Comparison of ENCODE assay signal across 15 cellular contexts in genomic region chr4:148015058-148015457, GRCh38.
A peak's percentile ranks its signal among the peaks of the same experiment; 100 is the strongest.
DNase-seq lines count a peak whose midpoint lies in the region; FAIRE-seq and TF ChIP-seq lines count a peak whose summit lies in the region.
"Had no signal": no experiment of that assay in that cellular context is flagged by ENCODE, and none has a peak within 500 bp of the region (broad histone marks: within the 10 kb centered on the region; RNA-seq: fewer than 3 reads in every experiment).

No MANE protein-coding gene starts in this region.

- in situ Hi-C loops in mammary epithelial cell (cut with MboI; ENCODE audit: low sequenced_read_pairs in 2 of 2), result no loop called here

- H3K4me3 ChIP-seq in endothelial cell of umbilical vein (replicated peaks in 1 of 3; ENCODE audit: insufficient read depth in 1 of 3, low read depth in 1 of 3, low read length in 3 of 3), result no peak overlapping the region
- no peak overlapping the region for H3K4me3 ChIP-seq in mammary epithelial cell (replicated peaks in 1 of 3; ENCODE audit: insufficient read depth in 1 of 3, low read depth in 2 of 3, low read length in 3 of 3)

- H3K9ac ChIP-seq in endothelial cell of umbilical vein (replicated peaks; ENCODE audit: extremely low read depth, insufficient read depth, low read length) (no peak overlapping the region), mammary epithelial cell (ENCODE audit: insufficient read depth, low read length) (no peak overlapping the region)
- H3K9ac ChIP-seq: KMS-11 had no signal

- POLR2A ChIA-PET in endothelial cell of umbilical vein (lab: Charles Lee), result no interaction called here

- DNase-seq in SIG-M5 treated with dmso at 0.1 percent for 504 hours (lab: John Stamatoyannopoulos, UW; ENCODE audit: unreplicated experiment) (peak; percentile 66), SIG-M5 (lab: John Stamatoyannopoulos, UW) (no peak), MV-4-11 (lab: John Stamatoyannopoulos, UW) (peak; percentile 82), endothelial cell of umbilical vein (ENCODE audit: low read depth, low spot score) (peak; percentile 26), renal cortical epithelial cell (ENCODE audit: low read depth) (peak; percentile 66), HK-2 (ENCODE audit: unreplicated experiment) (no peak), mammary epithelial cell (no peak), NAMALWA (ENCODE audit: low spot score) (no peak)
- DNase-seq: 8988T; activated CD4-positive, alpha-beta T cell treated with anti-CD3 and anti-CD28 coated beads, Interleukin-2, amount 10 ng/mL, durations not matched to agents 24 days and 14 days; effector CD4-positive, alpha-beta T cell; foreskin melanocyte; left cardiac atrium; NCI-H2107 had no signal

- H3K4me1 ChIP-seq in endothelial cell of umbilical vein (ENCODE audit: control insufficient read depth, extremely low read depth, insufficient read depth, low read length), result peaks cover 14% of the 10 kb centered on the region
- H3K4me1 ChIP-seq in mammary epithelial cell (ENCODE audit: insufficient read depth, low read length), result no peaks in the 10 kb centered on the region

- no peak overlapping the region for H2AFZ ChIP-seq in endothelial cell of umbilical vein (ENCODE audit: low read depth, low read length)
- H2AFZ ChIP-seq in mammary epithelial cell (ENCODE audit: low read depth, low read length), result no peak overlapping the region

- BruUV-seq in endothelial cell of umbilical vein (replicated peaks; lab: Mats Ljungman, UMichigan), result no TSS peak
- BruUV-seq in mammary epithelial cell (replicated peaks; lab: Mats Ljungman, UMichigan), result no TSS peak

- no peak for TF ChIP-seq POLR2A in endothelial cell of umbilical vein (IDR thresholded peaks at IDR 0.05; ENCODE audit: low read depth, low read length)

- no peaks in the 10 kb centered on the region for H3K27me3 ChIP-seq in endothelial cell of umbilical vein (ENCODE audit: control insufficient read depth in 2 of 2, insufficient read depth in 2 of 2, low read length in 2 of 2)
- no peaks in the 10 kb centered on the region for H3K27me3 ChIP-seq in mammary epithelial cell (ENCODE audit: insufficient read depth, low read length)

- dilution Hi-C loops in endothelial cell of umbilical vein (cut with MboI; ENCODE audit: extremely low pct_ligation_motif_present, low sequenced_read_pairs) (no loop called here), mammary epithelial cell (cut with HindIII; ENCODE audit: low sequenced_read_pairs) (no loop called here)

- H3K9me3 ChIP-seq in endothelial cell of umbilical vein (replicated peaks; ENCODE audit: control insufficient read depth, insufficient read depth, low read length), result no peaks in the 10 kb centered on the region
- no peaks in the 10 kb centered on the region for H3K9me3 ChIP-seq in mammary epithelial cell (replicated peaks; ENCODE audit: insufficient read depth, low read length)

- TF ChIP-seq CTCF in endothelial cell of umbilical vein (IDR thresholded peaks at IDR 0.05; ENCODE audit: extremely low read depth in 1 of 2, insufficient read depth in 1 of 2, low read depth in 1 of 2, low read length in 2 of 2) (no peak), mammary epithelial cell (conservative IDR thresholded peaks at IDR 0.05 in 1 of 2, IDR thresholded peaks at IDR 0.05 in 1 of 2; ENCODE audit: extremely low read depth in 1 of 2, insufficient read depth in 1 of 2, low read depth in 1 of 2, low read length in 2 of 2) (no peak)

- H3K27ac ChIP-seq in endothelial cell of umbilical vein (ENCODE audit: insufficient read depth, low read depth, low read length) (no peak overlapping the region), mammary epithelial cell (ENCODE audit: insufficient read depth, low read depth, low read length) (no peak overlapping the region)
- H3K27ac ChIP-seq: KMS-11 had no signal

- no peak for FAIRE-seq in endothelial cell of umbilical vein (lab: Jason Lieb, UNC)

- H3K4me2 ChIP-seq in endothelial cell of umbilical vein (ENCODE audit: insufficient read depth, low read length), result no peak overlapping the region
- no peak overlapping the region for H3K4me2 ChIP-seq in mammary epithelial cell (ENCODE audit: insufficient read depth, low read depth, low read length)
- H3K4me2 ChIP-seq: KMS-11 had no signal

- no peaks in the 10 kb centered on the region for H3K9me1 ChIP-seq in endothelial cell of umbilical vein (replicated peaks; ENCODE audit: control insufficient read depth, extremely low read depth, insufficient read depth, low read length)

- intact Hi-C loops in endothelial cell of umbilical vein (cut with micrococcal nuclease) (no loop called here), mammary epithelial cell (cut with micrococcal nuclease) (no loop called here)

- no peaks in the 10 kb centered on the region for H3K79me2 ChIP-seq in endothelial cell of umbilical vein (ENCODE audit: control insufficient read depth, insufficient read depth, low read length)
- peaks cover 13% of the 10 kb centered on the region for H3K79me2 ChIP-seq in mammary epithelial cell (ENCODE audit: insufficient read depth, low read length)

- no peaks in the 10 kb centered on the region for H3K36me3 ChIP-seq in endothelial cell of umbilical vein (ENCODE audit: control insufficient read depth in 2 of 2, extremely low read depth in 1 of 2, insufficient read depth in 2 of 2, low read length in 2 of 2)
- no peaks in the 10 kb centered on the region for H3K36me3 ChIP-seq in mammary epithelial cell (ENCODE audit: insufficient read depth, low read length)

- H4K20me1 ChIP-seq in endothelial cell of umbilical vein (replicated peaks; ENCODE audit: control insufficient read depth, extremely low read depth, insufficient read depth, low read length) (peaks cover 2% of the 10 kb centered on the region), mammary epithelial cell (ENCODE audit: insufficient read depth, low read length) (no peaks in the 10 kb centered on the region)

- WGBS in mammary epithelial cell (ENCODE audit: low coverage, missing lambda C conversion rate), result 83% methylated on average over 2 of the region's 2 CpGs

- CTCF ChIA-PET in endothelial cell of umbilical vein (lab: Charles Lee), result no interaction called here
- CTCF ChIA-PET in mammary epithelial cell (lab: Charles Lee; ENCODE audit: low non-redundant PET), result no interaction called here

TF ChIP-seq in endothelial cell of umbilical vein, 7 proteins besides CTCF, POLR2A, EP300 and RAD21:
- TF ChIP-seq MAX (IDR thresholded peaks at IDR 0.05; ENCODE audit: insufficient read depth, insufficient read length), result no peak
- TF ChIP-seq JUN (IDR thresholded peaks at IDR 0.05; ENCODE audit: borderline replicate concordance, insufficient read depth, insufficient read length, low read depth), result no peak
- TF ChIP-seq GATA2 (IDR thresholded peaks at IDR 0.05; ENCODE audit: insufficient read depth, insufficient read length, low read depth, low read length), result no peak
- no peak for TF ChIP-seq MYC (IDR thresholded peaks at IDR 0.05; ENCODE audit: low read depth, low read length)
- TF ChIP-seq EZH2 (IDR thresholded peaks at IDR 0.05; ENCODE audit: borderline replicate concordance, low read depth, low read length, severe bottlenecking), result no peak
- TF ChIP-seq FOS (IDR thresholded peaks at IDR 0.05; ENCODE audit: borderline replicate concordance, insufficient read depth, low read length), result no peak
- TF ChIP-seq POLR2AphosphoS5 (IDR thresholded peaks at IDR 0.05; ENCODE audit: insufficient read depth, low read depth, low read length), result no peak

Comparison
In these comparisons a context has a peak if more than half of its experiments do, and no peak if none do; other contexts are left out.
1. DNase-seq: peak in SIG-M5 treated with dmso at 0.1 percent for 504 hours (single experiment), MV-4-11 (single experiment), endothelial cell of umbilical vein (single experiment) and renal cortical epithelial cell (single experiment); none in SIG-M5 (single experiment), HK-2 (single experiment), mammary epithelial cell (single experiment) and NAMALWA (single experiment).